Comparison of ENCODE assay signal across 10 cellular contexts in the genomic region with DNA sequence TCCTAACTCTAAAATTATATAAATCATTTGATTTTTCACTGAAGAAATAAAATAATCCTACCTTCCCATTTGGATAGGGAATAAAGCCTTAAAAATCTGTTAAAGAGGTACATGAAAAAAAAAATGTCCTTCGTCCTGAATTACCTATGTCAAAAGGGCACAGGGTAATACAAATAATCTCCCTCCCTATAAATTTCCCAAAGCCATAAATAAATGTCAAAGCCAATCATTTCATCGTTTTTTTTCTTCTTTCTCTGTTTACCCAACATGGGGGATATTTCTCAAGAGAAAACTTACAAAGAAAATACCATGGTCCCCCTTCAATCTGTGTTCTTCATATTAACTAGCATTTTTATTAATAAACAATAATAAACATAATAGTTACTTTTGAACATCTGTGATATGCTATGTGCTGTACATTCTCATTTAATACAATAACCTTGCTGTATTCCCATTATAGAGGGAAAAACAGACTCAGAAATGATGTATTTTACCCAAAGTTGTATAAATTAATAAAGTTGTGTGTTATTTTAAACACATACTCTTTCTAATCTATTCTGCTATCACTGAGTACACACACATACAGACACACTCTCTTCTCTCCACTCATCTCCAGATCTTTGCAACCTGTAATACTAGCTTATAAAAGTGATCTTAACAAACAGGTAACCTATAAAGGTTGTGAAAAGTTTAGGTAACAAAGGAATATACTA. TPM values are rescaled to one million over a fixed set of nuclear protein-coding genes. Genes with fewer than 3 reads are reported as not detected.
DNase-seq lines count a peak whose midpoint lies in the region; ATAC-seq and TF ChIP-seq lines count a peak whose summit lies in the region.
"Had no signal": no experiment of that assay in that cellular context is flagged by ENCODE, and none has a peak within 500 bp of the region (broad histone marks: within the 10 kb centered on the region; RNA-seq: fewer than 3 reads in every experiment).

No MANE protein-coding gene starts in this region.

- H3K27me3 ChIP-seq in GM23248 (replicated peaks; ENCODE audit: insufficient read depth) = no peaks in the 10 kb centered on the region
- no peaks in the 10 kb centered on the region for H3K27me3 ChIP-seq in PC-3 (ENCODE audit: low read length)
- no peaks in the 10 kb centered on the region for H3K27me3 ChIP-seq in smooth muscle cell (ENCODE audit: low read depth)

- H3K27ac ChIP-seq in GM23248 = peak overlapping the region; percentile 99
- H3K27ac ChIP-seq in PC-3 (ENCODE audit: low read length) = peak overlapping the region; percentile 94
- H3K27ac ChIP-seq in smooth muscle cell (ENCODE audit: low read depth) = peak overlapping the region; percentile 99

- no peaks in the 10 kb centered on the region for H3K9me2 ChIP-seq in GM23248 (ENCODE audit: insufficient read depth)
- H3K9me2 ChIP-seq in PC-3 (replicated peaks; ENCODE audit: low read length) = no peaks in the 10 kb centered on the region

- TF ChIP-seq CTCF in PC-3 (conservative IDR thresholded peaks at IDR 0.05; ENCODE audit: low read depth, low read length) (no peak), fibroblast of pulmonary artery (IDR thresholded peaks at IDR 0.05; ENCODE audit: low read length, missing control alignments) (no peak), smooth muscle cell (IDR thresholded peaks at IDR 0.05; ENCODE audit: borderline replicate concordance, insufficient read depth, poor library complexity, severe bottlenecking) (no peak)

- H3K4me2 ChIP-seq in GM23248 (ENCODE audit: unreplicated experiment) (peak overlapping the region; percentile 99), PC-3 (ENCODE audit: low read length) (peak overlapping the region; percentile 70), smooth muscle cell (peak overlapping the region; percentile 98)

- peaks cover 40% of the 10 kb centered on the region for H3F3A ChIP-seq in GM23248 (ENCODE audit: insufficient read depth)
- H3F3A ChIP-seq in PC-3 (ENCODE audit: low read length, unreplicated experiment) = peaks cover 13% of the 10 kb centered on the region
- peaks cover 10% of the 10 kb centered on the region for H3F3A ChIP-seq in smooth muscle cell (ENCODE audit: low read depth)

- DNase-seq in GM23248 (no peak), PC-3 (no peak), fibroblast of pulmonary artery (ENCODE audit: low read depth) (no peak), smooth muscle cell (lab: John Stamatoyannopoulos, UW; ENCODE audit: unreplicated experiment) (no peak), NCI-H82 (lab: John Stamatoyannopoulos, UW) (no peak), A172 (ENCODE audit: low spot score) (no peak), iPS-NIHi11 (ENCODE audit: low spot score) (no peak), SKM-1 treated with dmso at 0.1 percent for 144 hours (lab: John Stamatoyannopoulos, UW; ENCODE audit: unreplicated experiment) (no peak)
- DNase-seq: NCI-H1930, SHP77 treated with DMSO at 0.1 percent for 48 hours had no signal

- BruUV-seq in PC-3 (replicated peaks; lab: Mats Ljungman, UMichigan) = no TSS peak

- H4K20me1 ChIP-seq in GM23248 (ENCODE audit: insufficient read depth) = no peaks in the 10 kb centered on the region
- H4K20me1 ChIP-seq in PC-3 (ENCODE audit: low read length) = no peaks in the 10 kb centered on the region
- H4K20me1 ChIP-seq in smooth muscle cell (ENCODE audit: low read depth) = no peaks in the 10 kb centered on the region

- H3K79me2 ChIP-seq in GM23248 (ENCODE audit: insufficient read depth) (peaks cover 82% of the 10 kb centered on the region), PC-3 (ENCODE audit: low read length) (peaks cover 89% of the 10 kb centered on the region), smooth muscle cell (ENCODE audit: low read depth) (peaks cover 43% of the 10 kb centered on the region)

- POLR2A ChIA-PET in PC-3 (lab: Charles Lee; ENCODE audit: unreplicated experiment) = no interaction called here

- H3K36me3 ChIP-seq in GM23248 (ENCODE audit: low read depth) (0 out of 2 replicates have a peak, but pooled peaks cover 4% of the 10 kb centered on the region), PC-3 (ENCODE audit: low read depth, low read length) (no peaks in the 10 kb centered on the region), smooth muscle cell (ENCODE audit: low read depth) (no peaks in the 10 kb centered on the region)

- peaks cover 30% of the 10 kb centered on the region for H3K4me1 ChIP-seq in GM23248 (ENCODE audit: insufficient read depth)
- peaks cover 61% of the 10 kb centered on the region for H3K4me1 ChIP-seq in PC-3 (ENCODE audit: insufficient read depth, low read length)
- peaks cover 59% of the 10 kb centered on the region for H3K4me1 ChIP-seq in smooth muscle cell (ENCODE audit: low read depth)

- 23 to 27% methylated on average over 2 of the region's 2 CpGs for WGBS in GM23248 (ENCODE audit: low coverage in 1 of 2, low lambda C conversion rate in 2 of 2, missing lambda C conversion rate in 2 of 2), 2 experiments
- WGBS in smooth muscle cell (ENCODE audit: low lambda C conversion rate) = 76% methylated on average over 2 of the region's 2 CpGs

- peak overlapping the region; percentile 100 for H3K9ac ChIP-seq in GM23248
- peak overlapping the region; percentile 36 for H3K9ac ChIP-seq in PC-3 (ENCODE audit: low read length)
- peak overlapping the region; percentile 96 for H3K9ac ChIP-seq in smooth muscle cell (ENCODE audit: low read depth)

- CTCF ChIA-PET in PC-3 (lab: Charles Lee) = no interaction called here

- H3K9me3 ChIP-seq in GM23248 (ENCODE audit: low read depth) (no peaks in the 10 kb centered on the region), PC-3 (ENCODE audit: low read length) (no peaks in the 10 kb centered on the region), smooth muscle cell (replicated peaks; ENCODE audit: low read depth) (no peaks in the 10 kb centered on the region)

- H3K4me3 ChIP-seq in GM23248 = peak overlapping the region; percentile 95
- H3K4me3 ChIP-seq in PC-3 (ENCODE audit: low read length) = peak overlapping the region; percentile 28; the same call in 1 of the 2 replicates
- peak overlapping the region; percentile 76 for H3K4me3 ChIP-seq in fibroblast of pulmonary artery (replicated peaks; ENCODE audit: low read depth, low read length)
- peak overlapping the region; percentile 54 for H3K4me3 ChIP-seq in smooth muscle cell

- ATAC-seq in PC-3 = no peak

- in situ Hi-C loops in GM23248 (cut with MboI) = no loop called here

- H2AFZ ChIP-seq in GM23248 (no peak overlapping the region), PC-3 (ENCODE audit: low read length) (no peak overlapping the region), smooth muscle cell (ENCODE audit: low read depth) (no peak overlapping the region)

- intact Hi-C loops in PC-3 (cut with micrococcal nuclease) = loop anchor here (5.0 kb wide), 1 partner anchor 151 kb away; no protein-coding TSS in a partner anchor

RNA-seq across cellular contexts. Expression of a gene that starts 0.9 kb away (rescaled TPM):
- 55.6 and 68.9 TPM in 2 replicates for total RNA-seq in GM23248 (2014; rRNA removed; shearing (Covaris generic))
- polyA plus RNA-seq in GM23248 (2016; fragmentation: Nextera tagmentation; extraction: Ambion mirVana) = 22.6 and 23.1 TPM in 2 replicates
- 52.1 and 53.0 TPM in 2 replicates for total RNA-seq in PC-3 (2014; rRNA removed)
- 35.7 and 47.3 TPM in 2 replicates for total RNA-seq in smooth muscle cell
- 8.6 and 11.8 TPM in 2 replicates for polyA plus RNA-seq in smooth muscle cell
- total RNA-seq in A172 (2014; rRNA removed; shearing (Covaris generic)) = 98.4 and 125 TPM in 2 replicates

Comparison
In these comparisons a context has a peak if more than half of its experiments do, and no peak if none do; other contexts are left out.
1. H3K4me3 ChIP-seq: peak in every context shown above with its lines; median percentile 95 in GM23248; 76 in fibroblast of pulmonary artery; 54 in smooth muscle cell; 28 in PC-3.
2. H3K9ac ChIP-seq: peak in every context shown above with its lines; median percentile 100 in GM23248; 96 in smooth muscle cell; 36 in PC-3.